ENCODE assay signal across 9 cellular contexts in genomic region chr13:50810998-50811397, GRCh38.
DNase-seq lines count a peak whose midpoint lies in the region; ATAC-seq lines count a peak whose summit lies in the region.
"Had no signal": no experiment of that assay in that cellular context is flagged by ENCODE, and none has a peak within 500 bp of the region (broad histone marks: within the 10 kb centered on the region; RNA-seq: fewer than 3 reads in every experiment).

No MANE protein-coding gene starts in this region.

- peaks cover 11% of the 10 kb centered on the region for H3K4me1 Mint-ChIP-seq in T-helper 1 cell treated with Interleukin-12 subunit alpha and Interleukin-12 subunit beta and Interleukin-4 antibody, amounts not matched to agents 30 μg/mL and 1 μg/mL, for 36 hours (ENCODE audit: low read depth)
- peaks cover 37% of the 10 kb centered on the region for H3K4me1 Mint-ChIP-seq in stimulated activated memory B cell treated with anti-CD40 and anti-IgM and Interleukin-4, amounts not matched to agents 10 μg/mL and 1 μg/mL and 100 μg/mL, for 72 hours

- H3K9me3 Mint-ChIP-seq in T-helper 1 cell treated with Interleukin-12 subunit alpha and Interleukin-12 subunit beta and Interleukin-4 antibody, amounts not matched to agents 30 μg/mL and 1 μg/mL, for 36 hours: no peaks in the 10 kb centered on the region
- H3K9me3 Mint-ChIP-seq in stimulated activated memory B cell treated with anti-CD40 and anti-IgM and Interleukin-4, amounts not matched to agents 10 μg/mL and 1 μg/mL and 100 μg/mL, for 72 hours: no peaks in the 10 kb centered on the region

- H3K36me3 Mint-ChIP-seq in T-helper 1 cell treated with Interleukin-12 subunit alpha and Interleukin-12 subunit beta and Interleukin-4 antibody, amounts not matched to agents 30 μg/mL and 1 μg/mL, for 36 hours (ENCODE audit: low read depth): no peaks in the 10 kb centered on the region
- peaks cover 6% of the 10 kb centered on the region for H3K36me3 Mint-ChIP-seq in stimulated activated memory B cell treated with anti-CD40 and anti-IgM and Interleukin-4, amounts not matched to agents 10 μg/mL and 1 μg/mL and 100 μg/mL, for 72 hours

- H3K27ac Mint-ChIP-seq in T-helper 1 cell treated with Interleukin-12 subunit alpha and Interleukin-12 subunit beta and Interleukin-4 antibody, amounts not matched to agents 30 μg/mL and 1 μg/mL, for 36 hours: peak overlapping the region; percentile 11
- H3K27ac Mint-ChIP-seq in stimulated activated memory B cell treated with anti-CD40 and anti-IgM and Interleukin-4, amounts not matched to agents 10 μg/mL and 1 μg/mL and 100 μg/mL, for 72 hours: peak overlapping the region; percentile 88

- ATAC-seq in HG02798 (IDR thresholded peaks at IDR 0.05; ENCODE audit: poor library complexity, unreplicated experiment): peak; percentile 90
- peak; percentile 96 for ATAC-seq in stimulated activated memory B cell treated with anti-CD40 and anti-IgM and Interleukin-4, amounts not matched to agents 10 μg/mL and 1 μg/mL and 100 μg/mL, for 72 hours

- DNase-seq in T-helper 1 cell: no peak
- DNase-seq in Kasumi-1 (lab: John Stamatoyannopoulos, UW): peak; percentile 57 to 68
- DNase-seq in HuH-7.5 (ENCODE audit: low spot score): no peak
- DNase-seq in NCI-H1105 treated with DMSO at 0.1 percent for 48 hours (lab: John Stamatoyannopoulos, UW): no peak
- DNase-seq in NCI-H2227 (lab: John Stamatoyannopoulos, UW; ENCODE audit: unreplicated experiment): no peak
- DNase-seq: NCI-H446 treated with DMSO at 0.1 percent for 48 hours had no signal

- no peaks in the 10 kb centered on the region for H3K27me3 Mint-ChIP-seq in T-helper 1 cell treated with Interleukin-12 subunit alpha and Interleukin-12 subunit beta and Interleukin-4 antibody, amounts not matched to agents 30 μg/mL and 1 μg/mL, for 36 hours (ENCODE audit: low read depth)
- no peaks in the 10 kb centered on the region for H3K27me3 Mint-ChIP-seq in stimulated activated memory B cell treated with anti-CD40 and anti-IgM and Interleukin-4, amounts not matched to agents 10 μg/mL and 1 μg/mL and 100 μg/mL, for 72 hours

- peak overlapping the region; percentile 52 for H3K4me3 Mint-ChIP-seq in T-helper 1 cell treated with Interleukin-12 subunit alpha and Interleukin-12 subunit beta and Interleukin-4 antibody, amounts not matched to agents 30 μg/mL and 1 μg/mL, for 36 hours
- peak overlapping the region; percentile 29 for H3K4me3 Mint-ChIP-seq in stimulated activated memory B cell treated with anti-CD40 and anti-IgM and Interleukin-4, amounts not matched to agents 10 μg/mL and 1 μg/mL and 100 μg/mL, for 72 hours

Comparison
In these comparisons a context has a peak if more than half of its experiments do, and no peak if none do; other contexts are left out.
1. DNase-seq: peak in Kasumi-1 (2 of 2); none in T-helper 1 cell (0 of 5), HuH-7.5 (single experiment), NCI-H1105 treated with DMSO at 0.1 percent for 48 hours (single experiment) and NCI-H2227 (single experiment).